31 cellular contexts compared by ENCODE assay signal in the genomic region with DNA sequence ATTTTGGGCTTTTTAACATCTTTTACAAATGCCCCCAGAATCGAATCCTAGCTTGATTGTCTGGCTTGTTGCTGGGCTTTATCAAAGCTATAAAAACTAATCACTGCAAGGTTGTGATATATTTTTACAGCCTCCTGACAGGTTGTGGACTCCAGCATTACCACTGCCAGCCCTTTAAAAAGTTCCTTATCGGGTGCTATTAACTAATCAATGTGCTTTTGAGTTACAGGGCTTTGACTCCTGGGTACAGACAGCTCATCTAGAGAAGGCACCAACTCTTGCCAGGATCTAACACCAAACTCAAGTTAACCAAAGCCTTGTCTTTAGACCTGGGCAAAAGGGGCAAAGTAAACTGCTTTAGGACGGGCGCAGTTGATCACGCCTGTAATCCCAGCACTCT.
"Had no signal": no experiment of that assay in that cellular context is flagged by ENCODE, and none has a peak within 500 bp of the region (broad histone marks: within the 10 kb centered on the region; RNA-seq: fewer than 3 reads in every experiment).

No MANE protein-coding gene starts in this region.

- H3K4me3 Mint-ChIP-seq: mesothelial cell of epicardium; nephron; neural crest cell; stimulated activated naive B cell treated with anti-CD40 and anti-IgM and Interleukin-4, amounts not matched to agents 10 μg/mL and 1 μg/mL and 100 μg/mL, for 72 hours had no signal

- H3K9me3 ChIP-seq: left ventricle myocardium inferior, pancreas, prostate gland, spleen, stomach, testis, thyroid gland, transverse colon, upper lobe of left lung, vagina had no signal

- H3K4me1 ChIP-seq: pancreas, prostate gland, testis, vagina had no signal

- H3K27ac Mint-ChIP-seq: mesothelial cell of epicardium; stimulated activated naive B cell treated with anti-CD40 and anti-IgM and Interleukin-4, amounts not matched to agents 10 μg/mL and 1 μg/mL and 100 μg/mL, for 72 hours had no signal

- H3K4me1 Mint-ChIP-seq: mesothelial cell of epicardium, nephron had no signal

- H3K36me3 ChIP-seq: left ventricle myocardium inferior, pancreas, prostate gland, thyroid gland had no signal

- H3K9me3 Mint-ChIP-seq: mesothelial cell of epicardium; naive B cell; nephron; stimulated activated naive B cell treated with anti-CD40 and anti-IgM and Interleukin-4, amounts not matched to agents 10 μg/mL and 1 μg/mL and 100 μg/mL, for 72 hours had no signal

- H3K27me3 ChIP-seq: pancreas, spleen, stomach, testis, thyroid gland, transverse colon, upper lobe of left lung, vagina had no signal

- H3K27me3 Mint-ChIP-seq: naive B cell; stimulated activated naive B cell treated with anti-CD40 and anti-IgM and Interleukin-4, amounts not matched to agents 10 μg/mL and 1 μg/mL and 100 μg/mL, for 72 hours had no signal

- H3K4me3 ChIP-seq: left ventricle myocardium inferior, lung, pancreas, prostate gland, skin epidermis, spleen, stomach, testis, thyroid gland, transverse colon, upper lobe of left lung, vagina had no signal

- H3K27ac ChIP-seq: left ventricle myocardium inferior, pancreas, prostate gland, skin epidermis, spleen, stomach, testis, thyroid gland, transverse colon, upper lobe of left lung, vagina had no signal

- DNase-seq: hippocampal formation; kidney glomerular epithelial cell; left cardiac atrium; left ventricle myocardium inferior; mesendoderm; naive B cell; nucleus accumbens; pancreas; posterior cingulate gyrus; retina; right cardiac atrium; spleen; stimulated activated CD4-positive, alpha-beta T cell treated with anti-CD3 and anti-CD28 coated beads, Interleukin-1b, Interleukin-23, amount 100 ng/mL, for 48 hours; stimulated activated CD4-positive, alpha-beta T cell treated with anti-CD3 and anti-CD28 coated beads, Interleukin-2, amount 100 ng/mL, for 48 hours; stimulated activated CD4-positive, alpha-beta T cell treated with anti-CD3 and anti-CD28 coated beads, Interleukin-4, amount 100 ng/mL, for 4 hours; stimulated activated CD8-positive, alpha-beta memory T cell treated with anti-CD3 and anti-CD28 coated beads, Interleukin-4, amount 100 ng/mL, for 48 hours; stimulated activated naive B cell treated with anti-CD40 and anti-IgM and Interleukin-4, amounts not matched to agents 10 μg/mL and 1 μg/mL and 100 μg/mL, for 72 hours; stimulated activated naive CD8-positive, alpha-beta T cell treated with anti-CD3 and anti-CD28 coated beads, Interleukin-15, Interleukin-2, amounts not matched to agents 100 U/mL and 50 U/mL, for 24 hours; stomach; testis; thyroid gland; transverse colon; upper lobe of left lung had no signal

- ATAC-seq: left cardiac atrium; pancreas; right cardiac atrium; sciatic nerve; stimulated activated naive B cell treated with anti-CD40 and anti-IgM and Interleukin-4, amounts not matched to agents 10 μg/mL and 1 μg/mL and 100 μg/mL, for 72 hours; stimulated activated naive CD8-positive, alpha-beta T cell treated with anti-CD3 and anti-CD28 coated beads, Interleukin-15, Interleukin-2, amounts not matched to agents 100 U/mL and 50 U/mL, for 24 hours had no signal
